15 cellular contexts compared by ENCODE assay signal in the genomic region with DNA sequence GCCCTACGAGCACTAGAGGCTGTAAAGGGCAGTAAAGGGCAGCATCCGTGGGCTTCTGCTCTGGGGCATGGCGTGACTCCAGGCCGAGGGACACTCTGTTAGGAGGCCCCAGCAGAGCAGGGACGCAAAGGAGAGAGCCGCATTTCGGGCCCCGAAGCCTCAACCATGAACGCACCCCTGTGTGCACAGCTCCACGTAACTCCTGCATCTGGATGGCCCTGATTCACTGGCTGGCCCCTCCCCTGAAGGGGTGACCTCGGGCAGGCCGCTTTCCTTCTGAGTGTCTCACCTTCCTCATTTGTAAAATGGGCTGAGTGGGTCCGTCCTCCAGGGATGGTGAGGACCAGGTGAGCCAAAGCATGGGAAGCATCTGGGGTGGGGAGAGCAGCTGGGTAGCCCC. TPM values are rescaled to one million over a fixed set of nuclear protein-coding genes. Genes with fewer than 3 reads are reported as not detected.
DNase-seq lines count a peak whose midpoint lies in the region; ATAC-seq and TF ChIP-seq lines count a peak whose summit lies in the region.
"Had no signal": no experiment of that assay in that cellular context is flagged by ENCODE, and none has a peak within 500 bp of the region (broad histone marks: within the 10 kb centered on the region; RNA-seq: fewer than 3 reads in every experiment).

No MANE protein-coding gene starts in this region.

- H3K27ac ChIP-seq in endodermal cell (ENCODE audit: low read depth, low read length) (peak overlapping the region; percentile 41), vagina (peak overlapping the region; percentile 55)
- H3K27ac ChIP-seq: 22Rv1, BLaER1, HL-60 had no signal

- peak overlapping the region; percentile 1 for H2AFZ ChIP-seq in neuron (ENCODE audit: low read depth, low read length)

- TF ChIP-seq CTCF in endodermal cell (conservative IDR thresholded peaks at IDR 0.05) (no peak), vagina (IDR thresholded peaks at IDR 0.05) (no peak), GM10248 (IDR thresholded peaks at IDR 0.05; ENCODE audit: control extremely low read depth, extremely low read depth, low read depth, missing control alignments) (no peak)

- H3K27me3 ChIP-seq in endodermal cell (ENCODE audit: control insufficient read depth, insufficient read depth, low read length, poor library complexity, severe bottlenecking), result no peaks in the 10 kb centered on the region
- no peaks in the 10 kb centered on the region for H3K27me3 ChIP-seq in neuron (ENCODE audit: insufficient read depth, low read length)
- H3K27me3 ChIP-seq in vagina, result no peaks in the 10 kb centered on the region

- WGBS in endodermal cell (ENCODE audit: insufficient coverage in 1 of 2, insufficient read length in 1 of 2), 2 experiments, result 83 to 90% methylated on average over 8 to 13 of the region's 13 CpGs

- POLR2A ChIA-PET in activated CD4-positive, alpha-beta T cell treated with anti-CD3 and anti-CD28 coated beads for 36 hours (lab: Charles Lee), result no interaction called here
- POLR2A ChIA-PET in GM10248 (lab: Yijun Ruan, JAX), result no interaction called here

- no peak for ATAC-seq in activated CD4-positive, alpha-beta T cell treated with anti-CD3 and anti-CD28 coated beads for 36 hours
- ATAC-seq in HG02840 (IDR thresholded peaks at IDR 0.05; ENCODE audit: low FRiP score, unreplicated experiment), result no peak

- intact Hi-C loops in activated CD4-positive, alpha-beta T cell treated with anti-CD3 and anti-CD28 coated beads for 36 hours (cut with DNase I, micrococcal nuclease), result no loop called here
- intact Hi-C loops in vagina (cut with DNase I), result no loop called here

- H3K4me1 Mint-ChIP-seq in activated CD4-positive, alpha-beta T cell treated with anti-CD3 and anti-CD28 coated beads for 36 hours, result no peaks in the 10 kb centered on the region
- H3K4me1 Mint-ChIP-seq in endodermal cell, result no peaks in the 10 kb centered on the region
- H3K4me1 Mint-ChIP-seq: CD8-positive, alpha-beta memory T cell had no signal

- H3K27ac Mint-ChIP-seq in activated CD4-positive, alpha-beta T cell treated with anti-CD3 and anti-CD28 coated beads for 36 hours, result no peak overlapping the region
- H3K27ac Mint-ChIP-seq in endodermal cell, result no peak overlapping the region

- CTCF ChIA-PET in activated CD4-positive, alpha-beta T cell treated with anti-CD3 and anti-CD28 coated beads for 36 hours (lab: Charles Lee), result no interaction called here
- CTCF ChIA-PET in GM10248 (lab: Yijun Ruan, JAX), result no interaction called here

- DNase-seq in activated CD4-positive, alpha-beta T cell treated with anti-CD3 and anti-CD28 coated beads for 36 hours, result peak; percentile 13
- DNase-seq in activated CD4-positive, alpha-beta T cell treated with anti-CD3 and anti-CD28 coated beads, Interleukin-2, amount 50 U/mL, for 4 hours, result no peak
- DNase-seq in endodermal cell (no peak), vagina (ENCODE audit: extremely low spot score in 2 of 2) (no peak), GM10248 (ENCODE audit: extremely low spot score) (no peak), DMS53 treated with DMSO at 0.1 percent for 48 hours (lab: John Stamatoyannopoulos, UW; ENCODE audit: unreplicated experiment) (no peak)
- DNase-seq: AML-193; Caco-2; CD8-positive, alpha-beta memory T cell; GF-D8 had no signal

- H3K4me3 Mint-ChIP-seq in activated CD4-positive, alpha-beta T cell treated with anti-CD3 and anti-CD28 coated beads for 36 hours, result no peak overlapping the region
- H3K4me3 Mint-ChIP-seq in endodermal cell, result no peak overlapping the region
- H3K4me3 Mint-ChIP-seq: CD8-positive, alpha-beta memory T cell had no signal

- H3K9me3 ChIP-seq in endodermal cell (ENCODE audit: control insufficient read depth, low read length), result peaks cover 8% of the 10 kb centered on the region
- H3K9me3 ChIP-seq in neuron (ENCODE audit: low read length), result peaks cover under 1% of the 10 kb centered on the region
- H3K9me3 ChIP-seq in vagina, result no peaks in the 10 kb centered on the region

- H3K36me3 Mint-ChIP-seq in activated CD4-positive, alpha-beta T cell treated with anti-CD3 and anti-CD28 coated beads for 36 hours (ENCODE audit: low read depth), result no peaks in the 10 kb centered on the region
- H3K36me3 Mint-ChIP-seq in endodermal cell (ENCODE audit: low read depth), result peaks cover under 1% of the 10 kb centered on the region
- H3K36me3 Mint-ChIP-seq: CD8-positive, alpha-beta memory T cell had no signal

- H3K4me3 ChIP-seq in endodermal cell (ENCODE audit: low read length), result no peak overlapping the region
- H3K4me3 ChIP-seq in neuron (ENCODE audit: low read length), result no peak overlapping the region
- no peak overlapping the region for H3K4me3 ChIP-seq in vagina
- H3K4me3 ChIP-seq: BLaER1 had no signal

- H3K4me1 ChIP-seq in endodermal cell (ENCODE audit: control insufficient read depth, insufficient read depth, low read length) (no peaks in the 10 kb centered on the region), neuron (ENCODE audit: insufficient read depth, low read length) (peaks cover 47% of the 10 kb centered on the region), vagina (peaks cover 7% of the 10 kb centered on the region)
- H3K4me1 ChIP-seq: BLaER1, Caco-2 had no signal

- H3K9ac ChIP-seq in endodermal cell (ENCODE audit: extremely low read depth, low read length, poor library complexity, severe bottlenecking), result no peak overlapping the region
- H3K9ac ChIP-seq: BLaER1 had no signal

- TF ChIP-seq POLR2A in vagina (IDR thresholded peaks at IDR 0.05), result no peak

- H3K36me3 ChIP-seq in endodermal cell (ENCODE audit: control insufficient read depth, insufficient read depth, low read length) (no peaks in the 10 kb centered on the region), neuron (ENCODE audit: insufficient read depth, low read length) (no peaks in the 10 kb centered on the region), vagina (no peaks in the 10 kb centered on the region)
- H3K36me3 ChIP-seq: BLaER1 had no signal

- peaks cover 4% of the 10 kb centered on the region for H3K27me3 Mint-ChIP-seq in activated CD4-positive, alpha-beta T cell treated with anti-CD3 and anti-CD28 coated beads for 36 hours
- H3K27me3 Mint-ChIP-seq in endodermal cell (ENCODE audit: insufficient read depth), result peaks cover 2% of the 10 kb centered on the region

- peaks cover under 1% of the 10 kb centered on the region for H3K9me3 Mint-ChIP-seq in activated CD4-positive, alpha-beta T cell treated with anti-CD3 and anti-CD28 coated beads for 36 hours (ENCODE audit: low read depth)
- peaks cover 8% of the 10 kb centered on the region for H3K9me3 Mint-ChIP-seq in endodermal cell

RNA-seq across cellular contexts. Expression of gene SHISAL1, which starts 13.6 kb away (rescaled TPM):
- not detected for total RNA-seq in activated CD4-positive, alpha-beta T cell treated with anti-CD3 and anti-CD28 coated beads for 36 hours
- total RNA-seq in endodermal cell (under 1 TPM; 0.42 to 0.95 TPM), vagina (7.6 TPM)
- polyA plus RNA-seq in endodermal cell (2013, experiment 1 of 2), result 2.8 TPM
- polyA plus RNA-seq in endodermal cell (2013, experiment 2 of 2), result 3.2 TPM
- total RNA-seq: Caco-2; CD8-positive, alpha-beta memory T cell had no signal
- polyA plus RNA-seq: CD8-positive, alpha-beta memory T cell had no signal
